Comparison of ENCODE assay signal across 27 cellular contexts in the genomic region with DNA sequence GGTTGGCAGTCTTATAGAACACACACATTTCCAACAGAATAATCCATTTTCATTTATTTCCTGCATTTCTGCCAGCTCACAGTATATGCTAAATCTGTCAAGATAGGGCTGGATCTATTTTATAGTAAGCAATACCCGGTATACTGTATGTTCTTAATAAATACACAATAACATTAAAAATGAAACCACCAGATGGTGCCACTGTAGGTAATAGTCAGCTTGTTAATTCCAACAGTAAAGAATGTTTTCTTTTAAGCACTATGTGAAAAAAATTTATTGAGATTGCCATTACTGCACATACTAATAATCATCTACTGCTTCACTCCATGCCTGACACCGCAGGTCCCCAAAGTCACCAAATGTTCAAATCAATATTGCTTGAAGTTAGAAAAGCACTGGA.
"Had no signal": no experiment of that assay in that cellular context is flagged by ENCODE, and none has a peak within 500 bp of the region (broad histone marks: within the 10 kb centered on the region; RNA-seq: fewer than 3 reads in every experiment).

No MANE protein-coding gene starts in this region.

- H3K4me3 ChIP-seq: body of pancreas, coronary artery, esophagus muscularis mucosa, left ventricle myocardium inferior, mucosa of descending colon, skin epidermis, thyroid gland, uterus had no signal

- H3K36me3 ChIP-seq: thyroid gland, uterus had no signal

- H3K4me3 Mint-ChIP-seq: activated B cell treated with CpG ODN at 0.5 μM for 24 hours; activated CD8-positive, alpha-beta T cell treated with anti-CD3 and anti-CD28 coated beads, Interleukin-2, amount 10 ng/mL, durations not matched to agents 7 days and 5 days; activated naive CD4-positive, alpha-beta T cell treated with anti-CD3 and anti-CD28 coated beads, Interleukin-2, amount 50 U/mL, for 24 hours; naive thymus-derived CD4-positive, alpha-beta T cell; stimulated activated naive B cell treated with anti-CD40 and anti-IgM and Interleukin-4, amounts not matched to agents 10 μg/mL and 1 μg/mL and 100 μg/mL, for 72 hours had no signal

- H3K27me3 Mint-ChIP-seq: activated B cell treated with CpG ODN at 0.5 μM for 24 hours; activated naive CD4-positive, alpha-beta T cell treated with anti-CD3 and anti-CD28 coated beads, Interleukin-2, amount 50 U/mL, for 24 hours; naive thymus-derived CD4-positive, alpha-beta T cell; stimulated activated naive B cell treated with anti-CD40 and anti-IgM and Interleukin-4, amounts not matched to agents 10 μg/mL and 1 μg/mL and 100 μg/mL, for 72 hours had no signal

- H3K27ac ChIP-seq: body of pancreas, coronary artery, esophagus muscularis mucosa, left ventricle myocardium inferior, skin epidermis, thyroid gland, uterus had no signal

- H3K4me1 ChIP-seq: body of pancreas, esophagus muscularis mucosa, thyroid gland, uterus had no signal

- H3K9me3 Mint-ChIP-seq: activated naive CD4-positive, alpha-beta T cell treated with anti-CD3 and anti-CD28 coated beads, Interleukin-2, amount 50 U/mL, for 24 hours had no signal

- DNase-seq: activated B cell treated with CpG ODN at 0.5 μM for 24 hours; activated CD4-positive, alpha-beta T cell treated with anti-CD3 and anti-CD28 coated beads for 48 hours; activated CD8-positive, alpha-beta memory T cell treated with anti-CD3 and anti-CD28 coated beads, Interleukin-2, amount 50 U/mL, for 4 hours; activated CD8-positive, alpha-beta T cell treated with anti-CD3 and anti-CD28 coated beads, Interleukin-2, amount 10 ng/mL, durations not matched to agents 7 days and 5 days; activated effector memory CD4-positive, alpha-beta T cell treated with anti-CD3 and anti-CD28 coated beads, Interleukin-2, amount 50 U/mL, for 16 hours; activated T-cell treated with anti-CD3 and anti-CD28 coated beads, Interleukin-2, amount 50 U/mL, for 48 hours; amygdala; body of pancreas; caudate nucleus; foreskin fibroblast; glutamatergic neuron; hypothalamus; kidney; left ventricle myocardium inferior; mucosa of descending colon; naive thymus-derived CD4-positive, alpha-beta T cell; nucleus accumbens; posterior cingulate gyrus; stimulated activated CD4-positive, alpha-beta T cell treated with anti-CD3 and anti-CD28 coated beads, Interleukin-15, amount 100 ng/mL, for 24 hours; stimulated activated CD4-positive, alpha-beta T cell treated with anti-CD3 and anti-CD28 coated beads, Interleukin-4, amount 100 ng/mL, for 1 hour; stimulated activated naive B cell treated with anti-CD40 and anti-IgM and Interleukin-4, amounts not matched to agents 10 μg/mL and 1 μg/mL and 100 μg/mL, for 72 hours; thyroid gland; uterus had no signal

- H3K9me3 ChIP-seq: thyroid gland had no signal

- H3K27me3 ChIP-seq: body of pancreas, esophagus muscularis mucosa, thyroid gland, uterus had no signal

- ATAC-seq: activated CD8-positive, alpha-beta T cell treated with anti-CD3 and anti-CD28 coated beads, Interleukin-2, amount 10 ng/mL, durations not matched to agents 7 days and 5 days; body of pancreas; mucosa of descending colon; naive thymus-derived CD4-positive, alpha-beta T cell; stimulated activated naive B cell treated with anti-CD40 and anti-IgM and Interleukin-4, amounts not matched to agents 10 μg/mL and 1 μg/mL and 100 μg/mL, for 72 hours had no signal

- H3K27ac Mint-ChIP-seq: activated B cell treated with CpG ODN at 0.5 μM for 24 hours; activated CD8-positive, alpha-beta T cell treated with anti-CD3 and anti-CD28 coated beads, Interleukin-2, amount 10 ng/mL, durations not matched to agents 7 days and 5 days; activated naive CD4-positive, alpha-beta T cell treated with anti-CD3 and anti-CD28 coated beads, Interleukin-2, amount 50 U/mL, for 24 hours; stimulated activated naive B cell treated with anti-CD40 and anti-IgM and Interleukin-4, amounts not matched to agents 10 μg/mL and 1 μg/mL and 100 μg/mL, for 72 hours had no signal
